Comparison of ENCODE assay signal across 1 cellular context in the genomic region with DNA sequence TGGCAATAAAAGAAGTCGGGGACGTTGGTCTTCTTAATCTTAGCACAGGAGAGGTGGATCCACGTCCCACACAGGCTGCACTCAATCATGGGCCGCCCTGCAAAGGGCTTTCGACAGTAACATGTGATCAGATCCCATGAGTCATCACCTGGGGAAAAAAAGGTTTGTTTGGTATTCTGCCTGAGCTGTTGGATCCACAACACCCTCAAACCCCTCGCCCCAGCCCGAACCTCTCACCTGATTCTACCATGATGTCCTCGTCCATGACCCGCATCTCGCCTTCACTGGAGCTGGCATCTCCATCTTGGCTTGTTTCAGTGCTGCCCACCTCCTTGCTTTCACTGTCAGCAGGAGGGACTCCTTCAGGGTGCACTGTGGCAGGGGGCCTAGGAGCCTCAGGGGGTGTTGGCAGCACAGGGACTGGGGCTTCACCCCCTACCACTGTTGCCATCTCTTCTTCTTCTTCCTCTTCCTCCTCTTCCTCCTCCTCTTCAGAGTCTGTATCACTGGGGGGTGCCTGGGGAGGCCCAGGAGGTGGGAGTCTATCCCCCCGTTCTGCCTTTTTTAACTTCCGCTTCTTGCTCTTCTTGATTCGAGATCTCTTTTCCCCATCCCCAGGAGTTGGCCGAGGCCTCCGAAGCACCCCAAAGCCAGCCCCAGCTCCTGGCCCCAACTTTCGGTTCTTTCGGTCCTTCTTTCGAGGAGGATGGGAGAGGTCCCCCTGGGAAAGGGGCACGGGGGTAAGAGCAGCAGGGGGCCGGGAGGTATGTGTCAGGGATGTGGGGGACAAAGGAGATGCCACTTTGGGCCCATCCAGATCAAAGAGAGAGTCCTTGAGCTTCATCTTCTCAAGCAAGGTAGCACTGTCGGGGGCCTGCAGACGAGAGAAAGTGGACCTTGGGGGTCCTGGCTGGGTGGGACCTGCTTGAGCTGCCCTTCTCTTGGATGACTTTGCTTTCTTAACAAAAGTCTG.
TF ChIP-seq lines count a peak whose summit lies in the region.

No MANE protein-coding gene starts in this region.

TF ChIP-seq in endothelial cell of umbilical vein, 7 proteins besides CTCF, POLR2A, EP300 and RAD21:
- TF ChIP-seq GATA2 (IDR thresholded peaks at IDR 0.05; ENCODE audit: insufficient read depth, insufficient read length, low read depth, low read length): no peak
- TF ChIP-seq JUN (IDR thresholded peaks at IDR 0.05; ENCODE audit: borderline replicate concordance, insufficient read depth, insufficient read length, low read depth): peak; percentile 3
- peak; percentile 15 for TF ChIP-seq FOS (IDR thresholded peaks at IDR 0.05; ENCODE audit: borderline replicate concordance, insufficient read depth, low read length)
